ENCODE assay signal across 9 cellular contexts in the genomic region with DNA sequence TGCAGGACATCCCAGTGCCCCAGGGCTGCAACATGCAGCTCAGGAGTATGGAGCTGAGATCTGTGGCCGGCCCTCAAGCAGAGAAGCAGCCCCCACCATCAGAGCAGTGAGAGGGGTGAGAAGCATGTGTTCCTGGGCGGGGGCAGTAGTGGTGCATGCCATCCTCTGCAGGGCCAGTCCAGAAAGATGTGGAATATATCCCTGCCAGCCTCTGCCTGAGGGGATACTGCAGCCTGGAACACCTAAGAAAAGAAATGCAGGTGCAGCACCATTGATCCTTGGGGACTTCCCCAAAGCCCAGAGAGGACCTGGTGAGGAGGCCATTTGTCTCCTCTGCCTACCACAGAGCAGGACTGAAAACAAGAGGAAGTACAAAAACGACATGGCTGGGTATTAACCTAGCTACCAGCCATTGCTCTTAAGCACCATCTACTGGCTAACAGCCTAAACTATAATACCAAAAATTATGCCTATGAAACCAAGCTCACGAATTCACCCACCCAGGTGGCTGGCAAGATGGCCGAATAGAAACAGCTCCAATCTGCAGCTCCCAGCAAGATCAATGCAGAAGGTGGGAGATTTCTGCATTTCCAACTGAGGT.
DNase-seq lines count a peak whose midpoint lies in the region; ATAC-seq lines count a peak whose summit lies in the region.
"Had no signal": no experiment of that assay in that cellular context is flagged by ENCODE, and none has a peak within 500 bp of the region (broad histone marks: within the 10 kb centered on the region; RNA-seq: fewer than 3 reads in every experiment).

No MANE protein-coding gene starts in this region.

- no peaks in the 10 kb centered on the region for H3K4me1 ChIP-seq in SJCRH30

- DNase-seq in ELR (ENCODE audit: low read depth) = peak; percentile 35
- DNase-seq in HS-27A (ENCODE audit: low read depth) = peak; percentile 17
- DNase-seq in SJCRH30 = peak; percentile 5 to 60
- DNase-seq in hepatic stellate cell (ENCODE audit: low spot score) = peak; percentile 17
- DNase-seq in occipital lobe (lab: John Stamatoyannopoulos, UW) = no peak
- DNase-seq in AG08395 (ENCODE audit: low spot score) = no peak
- no peak for DNase-seq in HuH-7.5 (ENCODE audit: low spot score)
- no peak for DNase-seq in effector memory CD8-positive, alpha-beta T cell

- peaks cover 14 to 22% of the 10 kb centered on the region in 2 donors for H3K9me3 Mint-ChIP-seq in effector memory CD8-positive, alpha-beta T cell

- H3K4me3 ChIP-seq in SJCRH30 = no peak overlapping the region

- no peak overlapping the region for H3K27ac Mint-ChIP-seq in effector memory CD8-positive, alpha-beta T cell
- H3K27ac Mint-ChIP-seq: dendritic cell treated with granulocyte-macrophage colony-stimulating factor and Interleukin-4, amounts not matched to agents 40 ng/mL and 50 ng/mL, for 4 days had no signal

- ATAC-seq in effector memory CD8-positive, alpha-beta T cell (replicated peaks) = no peak

- H3K27ac ChIP-seq in SJCRH30 = no peak overlapping the region

- H3K9me3 ChIP-seq in SJCRH30 (replicated peaks) = no peaks in the 10 kb centered on the region

- H3K4me1 Mint-ChIP-seq in effector memory CD8-positive, alpha-beta T cell (ENCODE audit: low read depth in 2 of 2) = no peaks in the 10 kb centered on the region

- H3K36me3 Mint-ChIP-seq in effector memory CD8-positive, alpha-beta T cell (ENCODE audit: insufficient read depth) = no peaks in the 10 kb centered on the region

- no peak overlapping the region for H3K4me3 Mint-ChIP-seq in effector memory CD8-positive, alpha-beta T cell
- H3K4me3 Mint-ChIP-seq: dendritic cell treated with granulocyte-macrophage colony-stimulating factor and Interleukin-4, amounts not matched to agents 40 ng/mL and 50 ng/mL, for 4 days had no signal

- H3K27me3 ChIP-seq in SJCRH30 = no peaks in the 10 kb centered on the region

- no peaks in the 10 kb centered on the region for H3K27me3 Mint-ChIP-seq in effector memory CD8-positive, alpha-beta T cell
- H3K27me3 Mint-ChIP-seq: dendritic cell treated with granulocyte-macrophage colony-stimulating factor and Interleukin-4, amounts not matched to agents 40 ng/mL and 50 ng/mL, for 4 days had no signal

- H3K36me3 ChIP-seq in SJCRH30 = no peaks in the 10 kb centered on the region

Comparison
In these comparisons a context has a peak if more than half of its experiments do, and no peak if none do; other contexts are left out.
1. DNase-seq: peak in ELR (single experiment), HS-27A (single experiment), SJCRH30 (2 of 2) and hepatic stellate cell (single experiment); none in occipital lobe (single experiment), AG08395 (single experiment), HuH-7.5 (single experiment) and effector memory CD8-positive, alpha-beta T cell (0 of 3).